Comparison of ENCODE assay signal across 8 cellular contexts in genomic region chr2:73292906-73293533, GRCh38. TPM values are rescaled to one million over a fixed set of nuclear protein-coding genes. Genes with fewer than 3 reads are reported as not detected.
A peak's percentile ranks its signal among the peaks of the same experiment; 100 is the strongest.
DNase-seq lines count a peak whose midpoint lies in the region; ATAC-seq, FAIRE-seq and TF ChIP-seq lines count a peak whose summit lies in the region.

No MANE protein-coding gene starts in this region.

- no peak overlapping the region for H3K9ac ChIP-seq in astrocyte (ENCODE audit: low read length)

- peak overlapping the region; percentile 55; the same call in 1 of the 2 replicates for H3K4me3 ChIP-seq in GM08714 (ENCODE audit: low read length)
- peak overlapping the region; percentile 58 for H3K4me3 ChIP-seq in astrocyte (ENCODE audit: insufficient read depth, low read depth, low read length)
- H3K4me3 ChIP-seq in right lobe of liver = peak overlapping the region; percentile 20 to 35 (median 34)
- H3K4me3 ChIP-seq in urinary bladder (ENCODE audit: low read depth, low read length) = peak overlapping the region; percentile 42

- no peak overlapping the region for H3K27ac Mint-ChIP-seq in astrocyte (ENCODE audit: unreplicated experiment)

- peaks cover 4% of the 10 kb centered on the region for H4K20me1 ChIP-seq in astrocyte (ENCODE audit: insufficient read depth, low read length)

- H3K27me3 Mint-ChIP-seq in astrocyte (ENCODE audit: low read depth, unreplicated experiment) = peaks cover 78% of the 10 kb centered on the region

- peak overlapping the region; percentile 94 for H3K4me2 ChIP-seq in astrocyte (ENCODE audit: low read length)

- peak overlapping the region; percentile 88 for H2AFZ ChIP-seq in astrocyte (ENCODE audit: low read depth, low read length)

- no peaks in the 10 kb centered on the region for H3K79me2 ChIP-seq in astrocyte (ENCODE audit: insufficient read depth, low read length)

- no peak for TF ChIP-seq POLR2A in right lobe of liver (IDR thresholded peaks at IDR 0.05)

- H3K36me3 ChIP-seq in astrocyte (ENCODE audit: insufficient read depth, low read length) (no peaks in the 10 kb centered on the region), right lobe of liver (no peaks in the 10 kb centered on the region), urinary bladder (ENCODE audit: insufficient read depth) (no peaks in the 10 kb centered on the region)

- ATAC-seq in HG03571 (IDR thresholded peaks at IDR 0.05; ENCODE audit: unreplicated experiment) = peak; percentile 4
- ATAC-seq in right lobe of liver = no peak

- 6% methylated on average over 13 of the region's 64 CpGs for WGBS in right lobe of liver (ENCODE audit: insufficient coverage, low coverage, low lambda C conversion rate, missing lambda C conversion rate)
- 2% methylated on average over 64 of the region's 64 CpGs for WGBS in urinary bladder

- TF ChIP-seq CTCF in astrocyte (IDR thresholded peaks at IDR 0.05; ENCODE audit: insufficient read depth, low read depth, low read length) = no peak
- no peak for TF ChIP-seq CTCF in right lobe of liver (IDR thresholded peaks at IDR 0.05)

- H3K9me3 ChIP-seq in astrocyte (ENCODE audit: insufficient read depth, low read depth, low read length) (no peaks in the 10 kb centered on the region), right lobe of liver (no peaks in the 10 kb centered on the region)

- H3K9me3 Mint-ChIP-seq in astrocyte (ENCODE audit: unreplicated experiment) = peaks cover 2% of the 10 kb centered on the region

- DNase-seq in astrocyte (ENCODE audit: low read depth) (no peak), right lobe of liver (no peak), activated gamma-delta T cell treated with Interleukin-2 at 50 U/mL for 16 hours (no peak), NAMALWA (ENCODE audit: low spot score) (no peak), UCSD-AML1 (lab: John Stamatoyannopoulos, UW; ENCODE audit: unreplicated experiment) (no peak)

- H3K4me3 Mint-ChIP-seq in astrocyte (ENCODE audit: unreplicated experiment) = peak overlapping the region; percentile 40

- H3K36me3 Mint-ChIP-seq in astrocyte (ENCODE audit: low read depth, unreplicated experiment) = no peaks in the 10 kb centered on the region

- H3K27ac ChIP-seq in astrocyte (ENCODE audit: low read depth, low read length) = no peak overlapping the region
- H3K27ac ChIP-seq in right lobe of liver = no peak overlapping the region
- no peak overlapping the region for H3K27ac ChIP-seq in urinary bladder (ENCODE audit: low read depth)

- intact Hi-C loops in right lobe of liver (cut with DNase I) = no loop called here

- H3K4me1 ChIP-seq in astrocyte (ENCODE audit: insufficient read depth, low read length) (peaks cover 7% of the 10 kb centered on the region), right lobe of liver (peaks cover 0 to 5% (median 0%) of the 10 kb centered on the region in 4 donors), urinary bladder (ENCODE audit: insufficient read depth) (peaks cover 2% of the 10 kb centered on the region)

- H3K4me1 Mint-ChIP-seq in astrocyte (ENCODE audit: low read depth, unreplicated experiment) = peaks cover 8% of the 10 kb centered on the region

- H3K27me3 ChIP-seq in astrocyte (ENCODE audit: insufficient read depth, low read length) (peaks cover 88% of the 10 kb centered on the region), right lobe of liver (peaks cover 0 to 25% of the 10 kb centered on the region in 2 donors)

- FAIRE-seq in astrocyte (lab: Jason Lieb, UNC) = no peak

RNA-seq across cellular contexts. Expression of gene EGR4, which starts 0.3 kb away (rescaled TPM):
- total RNA-seq in astrocyte = not detected in 2 replicates
- total RNA-seq in right lobe of liver = not detected
- not detected for total RNA-seq in urinary bladder
- 0.05 TPM for polyA plus RNA-seq in urinary bladder

RNA-seq across cellular contexts. Expression of gene FBXO41, which starts 8.7 kb away (rescaled TPM):
- total RNA-seq in astrocyte (10.1 and 10.9 TPM in 2 replicates), right lobe of liver (under 1 TPM; 0.13 to 0.65 (median 0.38) TPM), urinary bladder (0.32 TPM)
- polyA plus RNA-seq in urinary bladder = 1.0 TPM

RNA-seq across cellular contexts. Expression of gene CCT7, which starts 58.9 kb away (rescaled TPM):
- total RNA-seq in astrocyte (315 and 359 TPM in 2 replicates), right lobe of liver (100 to 1,000 TPM in 3 of 6 experiments, 10 to 100 TPM in 3; 83.5 to 131 (median 99.4) TPM), urinary bladder (117 TPM)
- 178 TPM for polyA plus RNA-seq in urinary bladder

RNA-seq across cellular contexts. Expression of gene PRADC1, which starts 60.0 kb away (rescaled TPM):
- 13.1 and 16.7 TPM in 2 replicates for total RNA-seq in astrocyte
- total RNA-seq in right lobe of liver = 10 to 100 TPM; 17.8 to 26.1 (median 22.5) TPM
- total RNA-seq in urinary bladder = 13.0 TPM
- 35.2 TPM for polyA plus RNA-seq in urinary bladder
